Comparison of ENCODE assay signal across 19 cellular contexts in the genomic region with DNA sequence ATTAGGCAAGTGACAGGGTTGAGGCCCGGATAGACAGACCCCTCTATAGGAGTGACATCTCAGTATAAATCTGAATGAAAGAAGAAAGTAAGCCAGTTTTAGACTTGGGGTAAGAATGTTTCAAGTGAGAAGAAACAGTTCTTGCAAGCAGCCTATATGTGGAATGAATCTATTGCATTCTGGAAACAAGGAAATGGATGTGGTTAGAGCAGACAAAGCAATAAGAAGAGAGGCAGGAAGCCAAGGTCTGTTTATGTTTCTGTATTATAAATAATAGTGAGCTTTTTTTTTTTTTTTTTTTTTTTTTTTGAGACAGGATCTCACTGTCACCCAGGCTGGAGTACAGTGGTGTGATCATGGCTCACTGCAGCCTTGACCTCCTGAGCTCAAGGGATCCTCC.
DNase-seq lines count a peak whose midpoint lies in the region; TF ChIP-seq lines count a peak whose summit lies in the region.
"Had no signal": no experiment of that assay in that cellular context is flagged by ENCODE, and none has a peak within 500 bp of the region (broad histone marks: within the 10 kb centered on the region; RNA-seq: fewer than 3 reads in every experiment).

No MANE protein-coding gene starts in this region.

- H3K4me3 ChIP-seq in Loucy (ENCODE audit: low read length, poor library complexity, severe bottlenecking) (no peak overlapping the region), astrocyte of the cerebellum (ENCODE audit: low read depth, low read length) (no peak overlapping the region), Karpas-422 (ENCODE audit: low read length) (no peak overlapping the region)
- H3K4me3 ChIP-seq: smooth muscle cell, vagina had no signal

- H3K9me2 ChIP-seq in Loucy (replicated peaks; ENCODE audit: low read depth, low read length) (no peaks in the 10 kb centered on the region), Karpas-422 (replicated peaks; ENCODE audit: insufficient read depth, low read length) (no peaks in the 10 kb centered on the region)

- H3K36me3 ChIP-seq in Loucy (ENCODE audit: insufficient read depth, low read length) (no peaks in the 10 kb centered on the region), Karpas-422 (ENCODE audit: insufficient read depth, low read length) (no peaks in the 10 kb centered on the region)
- H3K36me3 ChIP-seq: vagina had no signal

- TF ChIP-seq CTCF in Loucy (conservative IDR thresholded peaks at IDR 0.05; ENCODE audit: low read length) (no peak), astrocyte of the cerebellum (IDR thresholded peaks at IDR 0.05; ENCODE audit: low read depth, low read length, missing control alignments) (no peak), mesothelial cell of epicardium (IDR thresholded peaks at IDR 0.05; ENCODE audit: unreplicated experiment) (no peak)

- no peaks in the 10 kb centered on the region for H3K27me3 ChIP-seq in Loucy (ENCODE audit: insufficient read depth, low read length, poor library complexity, severe bottlenecking)
- H3K27me3 ChIP-seq in Karpas-422 (ENCODE audit: low read length): no peaks in the 10 kb centered on the region
- H3K27me3 ChIP-seq: vagina had no signal

- no peaks in the 10 kb centered on the region for H3K79me2 ChIP-seq in Loucy (ENCODE audit: insufficient read depth, low read length)
- no peaks in the 10 kb centered on the region for H3K79me2 ChIP-seq in Karpas-422 (ENCODE audit: low read length)

- no peaks in the 10 kb centered on the region for H3K9me3 ChIP-seq in Loucy (ENCODE audit: insufficient read depth, low read depth, low read length)
- H3K9me3 ChIP-seq in Karpas-422 (ENCODE audit: low read length): no peaks in the 10 kb centered on the region; the same call in 1 of the 2 replicates
- H3K9me3 ChIP-seq: vagina had no signal

- no peak overlapping the region for H3K27ac ChIP-seq in Karpas-422 (ENCODE audit: low read length)
- H3K27ac ChIP-seq: vagina had no signal

- DNase-seq in DMS53 (lab: John Stamatoyannopoulos, UW) (peak; percentile 53), astrocyte of the cerebellum (ENCODE audit: low read depth) (peak; percentile 43), mesothelial cell of epicardium (ENCODE audit: low spot score in 2 of 2, unreplicated experiment in 2 of 2) (no peak), NOMO-1 treated with dmso at 0.1 percent for 144 hours (lab: John Stamatoyannopoulos, UW; ENCODE audit: unreplicated experiment) (no peak), Karpas-422 (no peak)
- no peak for DNase-seq in activated effector memory CD4-positive, alpha-beta T cell treated with Interleukin-2 at 50 U/mL for 16 hours
- DNase-seq: amygdala; cerebellar nuclear complex; effector memory CD8-positive, alpha-beta T cell; islet precursor cell; mesendoderm; NCI-H1694 treated with DMSO at 0.1 percent for 48 hours; nephron progenitor cell; posterior cingulate gyrus; SHP77; stimulated activated CD4-positive, alpha-beta T cell treated with anti-CD3 and anti-CD28 coated beads, Interleukin-4, amount 100 ng/mL, for 24 hours had no signal

- H3F3A ChIP-seq in Loucy (ENCODE audit: low read depth): no peaks in the 10 kb centered on the region; the same call in 1 of the 2 replicates

- H3K27me3 Mint-ChIP-seq in mesothelial cell of epicardium (ENCODE audit: low read depth): no peaks in the 10 kb centered on the region
- H3K27me3 Mint-ChIP-seq: effector memory CD8-positive, alpha-beta T cell had no signal

- H3K4me1 ChIP-seq in Loucy (ENCODE audit: insufficient read depth, low read length, poor library complexity, severe bottlenecking) (peaks cover 24% of the 10 kb centered on the region), Karpas-422 (ENCODE audit: low read length) (peaks cover 5% of the 10 kb centered on the region; the same call in 1 of the 2 replicates)
- H3K4me1 ChIP-seq: vagina had no signal

- no peak overlapping the region for H3K4me3 Mint-ChIP-seq in mesothelial cell of epicardium
- H3K4me3 Mint-ChIP-seq: effector memory CD8-positive, alpha-beta T cell; nephron progenitor cell had no signal

- H3K4me2 ChIP-seq in Loucy (ENCODE audit: low read depth, low read length, poor library complexity, severe bottlenecking) (peak overlapping the region; percentile 62), Karpas-422 (ENCODE audit: low read depth, low read length, poor library complexity, severe bottlenecking) (no peak overlapping the region)
- H3K4me2 ChIP-seq: smooth muscle cell had no signal

- peaks cover 5% of the 10 kb centered on the region for H3K9me3 Mint-ChIP-seq in mesothelial cell of epicardium

- H4K20me1 ChIP-seq in Loucy (ENCODE audit: insufficient read depth, low read length, poor library complexity, severe bottlenecking) (no peaks in the 10 kb centered on the region), Karpas-422 (ENCODE audit: insufficient read depth, low read depth, low read length) (no peaks in the 10 kb centered on the region)

- peaks cover 8% of the 10 kb centered on the region for H3K36me3 Mint-ChIP-seq in mesothelial cell of epicardium

- peak overlapping the region; percentile 82 for H3K27ac Mint-ChIP-seq in mesothelial cell of epicardium
- H3K27ac Mint-ChIP-seq: effector memory CD8-positive, alpha-beta T cell; nephron progenitor cell had no signal

- in situ Hi-C loops in astrocyte of the cerebellum (cut with HindIII; ENCODE audit: low sequenced_read_pairs): no loop called here

- H2AFZ ChIP-seq in Loucy (ENCODE audit: low read length) (no peak overlapping the region; the same call in 1 of the 2 replicates), Karpas-422 (ENCODE audit: low read length) (no peak overlapping the region)

- H3K4me1 Mint-ChIP-seq in mesothelial cell of epicardium: peaks cover 34% of the 10 kb centered on the region
- H3K4me1 Mint-ChIP-seq: nephron progenitor cell had no signal

- H3K9ac ChIP-seq in Loucy (ENCODE audit: low read depth, low read length, poor library complexity, severe bottlenecking) (no peak overlapping the region), Karpas-422 (ENCODE audit: low read length) (no peak overlapping the region)

Comparison
In these comparisons a context has a peak if more than half of its experiments do, and no peak if none do; other contexts are left out.
1. DNase-seq: peak in DMS53 (single experiment) and astrocyte of the cerebellum (single experiment); none in mesothelial cell of epicardium (0 of 2), NOMO-1 treated with dmso at 0.1 percent for 144 hours (single experiment), Karpas-422 (single experiment) and activated effector memory CD4-positive, alpha-beta T cell treated with Interleukin-2 at 50 U/mL for 16 hours (single experiment).